In the genomic region with DNA sequence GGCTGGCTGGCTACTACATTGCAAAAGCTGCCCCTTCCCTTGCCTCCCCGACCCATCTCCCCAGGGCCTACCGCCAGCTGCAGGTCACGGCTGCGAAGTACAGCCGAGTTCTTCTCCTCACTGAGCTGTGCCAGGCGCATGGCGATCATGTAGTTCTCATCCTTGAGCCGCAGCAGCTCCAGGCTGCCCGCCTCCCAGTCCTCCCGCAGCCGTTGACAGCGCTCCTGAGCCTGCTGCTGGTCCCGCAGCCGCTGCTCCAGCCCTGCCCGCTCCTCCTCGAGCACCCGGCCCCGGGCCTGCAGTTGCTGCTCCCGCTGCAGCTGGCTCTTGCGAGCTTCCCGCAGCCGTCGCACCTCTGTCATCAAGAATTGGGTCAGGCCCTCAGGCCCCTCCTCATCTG, we compare ENCODE assay signal across 23 cellular contexts. TPM values are rescaled to one million over a fixed set of nuclear protein-coding genes. Genes with fewer than 3 reads are reported as not detected.
"Had no signal": no experiment of that assay in that cellular context is flagged by ENCODE, and none has a peak within 500 bp of the region (broad histone marks: within the 10 kb centered on the region; RNA-seq: fewer than 3 reads in every experiment).

No MANE protein-coding gene starts in this region.

- ATAC-seq: effector memory CD8-positive, alpha-beta T cell; gastrocnemius medialis; heart right ventricle; left lung; lower lobe of right lung; naive thymus-derived CD4-positive, alpha-beta T cell had no signal

- H3K9me3 Mint-ChIP-seq: dendritic cell treated with granulocyte-macrophage colony-stimulating factor and Interleukin-4, amounts not matched to agents 40 ng/mL and 50 ng/mL, for 4 days; effector memory CD8-positive, alpha-beta T cell; naive thymus-derived CD4-positive, alpha-beta T cell; type B pancreatic cell had no signal

- H3K4me1 ChIP-seq: parathyroid adenoma had no signal

- H3K4me2 ChIP-seq: neural progenitor cell had no signal

- H3K36me3 ChIP-seq: gastrocnemius medialis, left lung, lower lobe of right lung, neural progenitor cell, sigmoid colon had no signal

- DNase-seq: cerebellar nuclear complex; effector memory CD8-positive, alpha-beta T cell; gastrocnemius medialis; heart right ventricle; hypothalamus; lower lobe of right lung; mesendoderm; naive thymus-derived CD4-positive, alpha-beta T cell; occipital lobe; sigmoid colon; stimulated activated CD4-positive, alpha-beta T cell treated with anti-CD3 and anti-CD28 coated beads, Interleukin-12 subunit alpha, Interleukin-12 subunit beta, amount 100 ng/mL, for 4 hours; stimulated activated naive CD4-positive, alpha-beta T cell; stomach; substantia nigra had no signal

- H3K27ac ChIP-seq: epithelial cell of prostate, esophagus muscularis mucosa, gastrocnemius medialis, heart right ventricle, left lung, lower lobe of right lung, neural progenitor cell, parathyroid adenoma, sigmoid colon, skin epidermis, stomach had no signal

- H3K27ac Mint-ChIP-seq: dendritic cell treated with granulocyte-macrophage colony-stimulating factor and Interleukin-4, amounts not matched to agents 40 ng/mL and 50 ng/mL, for 4 days; effector memory CD8-positive, alpha-beta T cell; neural progenitor cell; type B pancreatic cell had no signal

- H3K9me3 ChIP-seq: esophagus muscularis mucosa, gastrocnemius medialis, left lung, lower lobe of right lung, sigmoid colon, stomach had no signal

- H3K79me2 ChIP-seq: parathyroid adenoma had no signal

- H3K36me3 Mint-ChIP-seq: naive thymus-derived CD4-positive, alpha-beta T cell had no signal

- H2AFZ ChIP-seq: neural progenitor cell, parathyroid adenoma had no signal

- H3K4me3 ChIP-seq: esophagus muscularis mucosa, gastrocnemius medialis, left lung, lower lobe of right lung, neural progenitor cell, sigmoid colon, skin epidermis, stomach had no signal

- H3K4me3 Mint-ChIP-seq: dendritic cell treated with granulocyte-macrophage colony-stimulating factor and Interleukin-4, amounts not matched to agents 40 ng/mL and 50 ng/mL, for 4 days; effector memory CD8-positive, alpha-beta T cell; naive thymus-derived CD4-positive, alpha-beta T cell; type B pancreatic cell had no signal

RNA-seq across cellular contexts. Expression of a gene that starts 3.3 kb away (rescaled TPM):
- total RNA-seq: mononuclear cell had no signal
